9 cellular contexts compared by ENCODE assay signal in genomic region chr3:36521007-36521379, GRCh38.
"Had no signal": no experiment of that assay in that cellular context is flagged by ENCODE, and none has a peak within 500 bp of the region (broad histone marks: within the 10 kb centered on the region; RNA-seq: fewer than 3 reads in every experiment).

No MANE protein-coding gene starts in this region.

- ATAC-seq: HCT116, HepG2 had no signal

- H3K36me3 ChIP-seq: HAP-1 had no signal

- H3K9me3 ChIP-seq: HAP-1 had no signal

- DNase-seq: GM23248, GOT3, H7, HFFc6, KBM-7 had no signal

- H3K4me3 ChIP-seq: GM23248, HAP-1 had no signal

- H3K4me1 ChIP-seq: HAP-1 had no signal

- H3K27ac ChIP-seq: GM23248, HL-60 had no signal

- H2AFZ ChIP-seq: GM23248 had no signal

- H3K9ac ChIP-seq: GM23248 had no signal
